In the genomic region with DNA sequence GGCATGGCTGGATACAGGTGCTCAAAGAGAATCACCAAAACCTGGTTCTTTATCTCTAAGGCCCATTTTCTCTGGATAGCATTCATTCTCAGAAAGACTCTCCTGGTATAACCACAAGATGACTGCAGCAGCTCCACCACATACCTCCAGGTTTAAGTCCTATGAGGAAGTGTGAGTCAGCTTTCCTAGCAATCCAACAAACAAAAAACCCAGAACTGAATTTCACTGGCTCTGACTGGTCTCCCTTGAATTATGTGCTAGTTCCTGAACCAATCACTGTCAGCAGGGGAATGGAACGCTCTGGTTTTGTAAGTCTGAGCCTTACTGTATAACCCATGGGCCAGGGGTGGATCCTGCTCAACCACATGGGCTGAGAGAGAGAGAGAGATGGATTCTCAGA, we compare ENCODE assay signal across 15 cellular contexts. TPM values are rescaled to one million over a fixed set of nuclear protein-coding genes. Genes with fewer than 3 reads are reported as not detected.
DNase-seq lines count a peak whose midpoint lies in the region; ATAC-seq and TF ChIP-seq lines count a peak whose summit lies in the region.
"Had no signal": no experiment of that assay in that cellular context is flagged by ENCODE, and none has a peak within 500 bp of the region (broad histone marks: within the 10 kb centered on the region; RNA-seq: fewer than 3 reads in every experiment).

No MANE protein-coding gene starts in this region.

- TF ChIP-seq RAD21 in SK-N-SH (IDR thresholded peaks at IDR 0.05; ENCODE audit: low read length), result no peak

- H3K36me3 ChIP-seq in SK-N-SH (replicated peaks in 1 of 2; ENCODE audit: control insufficient read depth in 1 of 2, insufficient read depth in 2 of 2, low read length in 1 of 2), result no peaks in the 10 kb centered on the region
- H3K36me3 ChIP-seq: BLaER1 treated with 17β-estradiol and CSF1 and Interleukin-3, amounts not matched to agents 10 nM and 100 nM; heart right ventricle; SJSA1 had no signal

- peaks cover 0 to 7% (median 0%) of the 10 kb centered on the region in 45 donors for H3K27me3 ChIP-seq in dorsolateral prefrontal cortex
- H3K27me3 ChIP-seq in SK-N-SH (ENCODE audit: insufficient read depth), result no peaks in the 10 kb centered on the region
- H3K27me3 ChIP-seq: BLaER1 treated with 17β-estradiol and CSF1 and Interleukin-3, amounts not matched to agents 10 nM and 100 nM; SJSA1 had no signal

- CTCF ChIA-PET in SK-N-SH (lab: Yijun Ruan, JAX), result interaction anchor here (1.3 to 2.4 kb wide), 3 partner anchors 10 to 165 kb away, joined by 3 to 10 read pairs (median 8); no protein-coding TSS in a partner anchor

- H3K4me1 ChIP-seq in SK-N-SH (ENCODE audit: control insufficient read depth in 1 of 2, insufficient read depth in 2 of 2, low read depth in 1 of 2, low read length in 1 of 2), result no peaks in the 10 kb centered on the region
- H3K4me1 ChIP-seq: heart right ventricle, SJSA1 had no signal

- ATAC-seq in GM19035 (IDR thresholded peaks at IDR 0.05; ENCODE audit: unreplicated experiment), result no peak
- ATAC-seq: heart right ventricle; stimulated activated memory B cell treated with anti-CD40 and anti-IgM and Interleukin-4, amounts not matched to agents 10 μg/mL and 1 μg/mL and 100 μg/mL, for 72 hours had no signal

- H3K27ac ChIP-seq in dorsolateral prefrontal cortex (no peak overlapping the region), SK-N-SH (ENCODE audit: low read depth in 2 of 2, low read length in 1 of 2) (no peak overlapping the region)
- H3K27ac ChIP-seq: BLaER1 treated with 17β-estradiol and CSF1 and Interleukin-3, amounts not matched to agents 10 nM and 100 nM; heart right ventricle; SJSA1 had no signal

- no peaks in the 10 kb centered on the region for H3K79me2 ChIP-seq in SK-N-SH (ENCODE audit: insufficient read depth)

- no peaks in the 10 kb centered on the region for H3F3A ChIP-seq in SK-N-SH (replicated peaks; ENCODE audit: insufficient read depth)

- 0 out of 2 replicates have a peak, but pooled peaks cover 4% of the 10 kb centered on the region for H3K9me2 ChIP-seq in SK-N-SH

- intact Hi-C loops in dorsolateral prefrontal cortex (cut with DNase I), result no loop called here

- H3K9ac ChIP-seq in SK-N-SH, result no peak overlapping the region
- H3K9ac ChIP-seq: BLaER1 treated with 17β-estradiol and CSF1 and Interleukin-3, amounts not matched to agents 10 nM and 100 nM had no signal

- 25% methylated on average over 1 of the region's 1 CpG for WGBS in SK-N-SH (ENCODE audit: low lambda C conversion rate)

- no peaks in the 10 kb centered on the region; the same call in 1 of the 2 replicates for H3K9me3 ChIP-seq in SK-N-SH
- H3K9me3 ChIP-seq: SJSA1 had no signal

- H3K4me3 ChIP-seq in dorsolateral prefrontal cortex, result no peak overlapping the region
- no peak overlapping the region for H3K4me3 ChIP-seq in SK-N-SH (ENCODE audit: low read depth in 2 of 2, low read length in 1 of 2)
- H3K4me3 ChIP-seq: BLaER1 treated with 17β-estradiol and CSF1 and Interleukin-3, amounts not matched to agents 10 nM and 100 nM; heart right ventricle; SJSA1 had no signal

- H4K20me1 ChIP-seq in SK-N-SH (ENCODE audit: insufficient read depth), result no peaks in the 10 kb centered on the region
- H4K20me1 ChIP-seq: BLaER1 treated with 17β-estradiol and CSF1 and Interleukin-3, amounts not matched to agents 10 nM and 100 nM had no signal

- POLR2A ChIA-PET in SK-N-SH (lab: Yijun Ruan, JAX), result no interaction called here

- TF ChIP-seq EP300 in SK-N-SH (IDR thresholded peaks at IDR 0.05; ENCODE audit: borderline replicate concordance in 1 of 2, low read depth in 1 of 2, low read length in 1 of 2), result no peak

- H3K4me2 ChIP-seq in SK-N-SH, result no peak overlapping the region

- no peak for TF ChIP-seq CTCF in dorsolateral prefrontal cortex (IDR thresholded peaks at IDR 0.05 in 54 of 56, conservative IDR thresholded peaks at IDR 0.05 in 2 of 56; ENCODE audit: low read depth in 1 of 56, partially characterized antibody in 56 of 56)
- TF ChIP-seq CTCF in SK-N-SH (IDR thresholded peaks at IDR 0.05), result no peak

- peak; percentile 55 for DNase-seq in AG08396 (ENCODE audit: low spot score)
- peak; percentile 54 for DNase-seq in HT-29 (ENCODE audit: low spot score)
- DNase-seq in amniotic epithelial cell (ENCODE audit: low read depth), result peak; percentile 76
- DNase-seq in hepatic stellate cell (ENCODE audit: low spot score), result peak; percentile 22
- DNase-seq in dorsolateral prefrontal cortex, result no peak
- DNase-seq in iPS-NIHi7 (ENCODE audit: extremely low spot score), result no peak
- no peak for DNase-seq in SK-N-SH
- DNase-seq: activated CD4-positive, alpha-beta T cell treated with anti-CD3 and anti-CD28 coated beads for 1 hour; activated effector memory CD4-positive, alpha-beta T cell treated with anti-CD3 and anti-CD28 coated beads, Interleukin-2, amount 50 U/mL, for 16 hours; heart right ventricle; NCI-H1694 had no signal

- H2AFZ ChIP-seq in SK-N-SH (ENCODE audit: low read depth), result no peak overlapping the region

TF ChIP-seq in SK-N-SH, 30 proteins besides CTCF, POLR2A, EP300 and RAD21:
- TF ChIP-seq GATA2 (CRISPR knock-in tag; IDR thresholded peaks at IDR 0.05) (no peak), RCOR1 (IDR thresholded peaks at IDR 0.05; ENCODE audit: low read length) (no peak), JUND (IDR thresholded peaks at IDR 0.05) (no peak), TCF12 (IDR thresholded peaks at IDR 0.05) (no peak)
- TF ChIP-seq, protein P1, sequence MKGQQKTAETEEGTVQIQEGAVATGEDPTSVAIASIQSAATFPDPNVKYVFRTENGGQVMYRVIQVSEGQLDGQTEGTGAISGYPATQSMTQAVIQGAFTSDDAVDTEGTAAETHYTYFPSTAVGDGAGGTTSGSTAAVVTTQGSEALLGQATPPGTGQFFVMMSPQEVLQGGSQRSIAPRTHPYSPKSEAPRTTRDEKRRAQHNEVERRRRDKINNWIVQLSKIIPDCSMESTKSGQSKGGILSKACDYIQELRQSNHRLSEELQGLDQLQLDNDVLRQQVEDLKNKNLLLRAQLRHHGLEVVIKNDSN (IDR thresholded peaks at IDR 0.05; ENCODE audit: borderline replicate concordance, low read depth), result no peak
- TF ChIP-seq, protein P2, sequence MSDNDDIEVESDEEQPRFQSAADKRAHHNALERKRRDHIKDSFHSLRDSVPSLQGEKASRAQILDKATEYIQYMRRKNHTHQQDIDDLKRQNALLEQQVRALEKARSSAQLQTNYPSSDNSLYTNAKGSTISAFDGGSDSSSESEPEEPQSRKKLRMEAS (IDR thresholded peaks at IDR 0.05; ENCODE audit: low read depth), result no peak

RNA-seq across cellular contexts. Expression of gene MRPL46, which starts 27.2 kb away (rescaled TPM):
- 33.7 and 47.3 TPM in 2 replicates for total RNA-seq in HT-29 (2014; rRNA removed; shearing (Covaris generic))
- 10 to 100 TPM; 23.1 to 42.3 (median 30.9) TPM for total RNA-seq in dorsolateral prefrontal cortex
- 33.8 and 36.6 TPM in 2 replicates for polyA plus RNA-seq in SK-N-SH (2012; rRNA removed)
- polyA plus RNA-seq in SK-N-SH (2012; cell fraction: cytosol; rRNA removed), result 37.6 and 40.1 TPM in 2 replicates
- polyA plus RNA-seq in SK-N-SH (2012; cell fraction: nucleus; rRNA removed), result 22.0 and 22.1 TPM in 2 replicates

RNA-seq across cellular contexts. Expression of gene MRPS11, which starts 27.5 kb away (rescaled TPM):
- total RNA-seq in HT-29 (2014; rRNA removed; shearing (Covaris generic)), result 92.3 and 122 TPM in 2 replicates
- 10 to 100 TPM; 34.8 to 66.4 (median 50.4) TPM for total RNA-seq in dorsolateral prefrontal cortex
- polyA plus RNA-seq in SK-N-SH (2012; rRNA removed), result 70.0 and 101 TPM in 2 replicates
- 66.9 TPM in 2 replicates for polyA plus RNA-seq in SK-N-SH (2012; cell fraction: cytosol; rRNA removed)
- polyA plus RNA-seq in SK-N-SH (2012; cell fraction: nucleus; rRNA removed), result 50.3 and 60.9 TPM in 2 replicates

Comparison
In these comparisons a context has a peak if more than half of its experiments do, and no peak if none do; other contexts are left out.
1. DNase-seq: peak in AG08396 (single experiment), HT-29 (single experiment), amniotic epithelial cell (single experiment) and hepatic stellate cell (single experiment); none in dorsolateral prefrontal cortex (0 of 10), iPS-NIHi7 (single experiment) and SK-N-SH (single experiment).